18 cellular contexts compared by ENCODE assay signal in the genomic region with DNA sequence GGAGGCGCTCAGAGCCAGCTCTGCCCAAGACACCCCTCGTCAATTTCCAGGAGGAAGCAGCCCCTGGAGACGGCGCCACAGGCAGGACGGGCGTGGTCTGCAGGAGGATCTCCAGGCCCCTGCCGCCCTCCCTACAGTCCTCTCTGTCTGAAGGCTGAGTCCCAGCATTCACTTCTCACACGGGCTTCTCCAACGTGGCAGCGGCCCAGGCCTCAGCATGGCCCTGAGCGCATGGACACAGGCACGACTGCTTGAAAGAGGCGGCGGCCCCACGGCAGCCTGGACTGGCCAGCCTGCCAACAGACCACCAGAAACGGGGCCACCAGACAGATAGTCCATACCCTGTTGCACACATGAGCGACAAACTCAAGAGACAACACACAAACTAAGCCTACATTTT. TPM values are rescaled to one million over a fixed set of nuclear protein-coding genes. Genes with fewer than 3 reads are reported as not detected.
"Had no signal": no experiment of that assay in that cellular context is flagged by ENCODE, and none has a peak within 500 bp of the region (broad histone marks: within the 10 kb centered on the region; RNA-seq: fewer than 3 reads in every experiment).

No MANE protein-coding gene starts in this region.

- H3K27ac Mint-ChIP-seq: dendritic cell treated with granulocyte-macrophage colony-stimulating factor and Interleukin-4, amounts not matched to agents 40 ng/mL and 50 ng/mL, for 4 days; effector memory CD8-positive, alpha-beta T cell; immature natural killer cell; naive thymus-derived CD4-positive, alpha-beta T cell; nephron progenitor cell had no signal

- H3K27me3 Mint-ChIP-seq: naive thymus-derived CD4-positive, alpha-beta T cell; type B pancreatic cell had no signal

- H3K36me3 Mint-ChIP-seq: immature natural killer cell; naive thymus-derived CD4-positive, alpha-beta T cell had no signal

- FAIRE-seq: colon, keratinocyte, small intestine, urothelium cell line had no signal

- H3K27ac ChIP-seq: foreskin keratinocyte, psoas muscle had no signal

- H3K27me3 ChIP-seq: foreskin keratinocyte had no signal

- H3K9me3 Mint-ChIP-seq: dendritic cell treated with granulocyte-macrophage colony-stimulating factor and Interleukin-4, amounts not matched to agents 40 ng/mL and 50 ng/mL, for 4 days; effector memory CD8-positive, alpha-beta T cell; immature natural killer cell; type B pancreatic cell had no signal

- H3K4me1 Mint-ChIP-seq: immature natural killer cell; naive thymus-derived CD4-positive, alpha-beta T cell had no signal

- H3K4me1 ChIP-seq: foreskin keratinocyte, psoas muscle had no signal

- ATAC-seq: effector memory CD8-positive, alpha-beta T cell; foreskin keratinocyte; left ventricle myocardium superior; naive thymus-derived CD4-positive, alpha-beta T cell; psoas muscle had no signal

- H3K4me3 ChIP-seq: psoas muscle had no signal

- DNase-seq: effector memory CD8-positive, alpha-beta T cell; erythroblast; immature natural killer cell; left ventricle myocardium superior; naive thymus-derived CD4-positive, alpha-beta T cell; nephron progenitor cell; psoas muscle; retina; small intestine; stimulated activated CD4-positive, alpha-beta T cell treated with anti-CD3 and anti-CD28 coated beads, Interleukin-12 subunit alpha, Interleukin-12 subunit beta, amount 100 ng/mL, for 4 hours; stimulated activated naive CD4-positive, alpha-beta T cell treated with Interleukin-2 at 50 U/mL for 16 hours had no signal

- H3K9me3 ChIP-seq: psoas muscle had no signal

- H3K4me3 Mint-ChIP-seq: dendritic cell treated with granulocyte-macrophage colony-stimulating factor and Interleukin-4, amounts not matched to agents 40 ng/mL and 50 ng/mL, for 4 days; effector memory CD8-positive, alpha-beta T cell; immature natural killer cell; naive thymus-derived CD4-positive, alpha-beta T cell; nephron progenitor cell; type B pancreatic cell had no signal

RNA-seq across cellular contexts. Expression of a gene that starts 23.3 kb away (rescaled TPM):
- total RNA-seq: mononuclear cell had no signal
- polyA plus RNA-seq: immature natural killer cell; naive thymus-derived CD4-positive, alpha-beta T cell had no signal
